8 cellular contexts compared by ENCODE assay signal in genomic region chr14:23301969-23302289, GRCh38. TPM values are rescaled to one million over a fixed set of nuclear protein-coding genes. Genes with fewer than 3 reads are reported as not detected.
DNase-seq lines count a peak whose midpoint lies in the region; ATAC-seq and TF ChIP-seq lines count a peak whose summit lies in the region.

No MANE protein-coding gene starts in this region.

- H3K9me3 ChIP-seq in neural cell (ENCODE audit: low read length), result no peaks in the 10 kb centered on the region

- H3K4me2 ChIP-seq in neural cell (ENCODE audit: low read length), result peak overlapping the region; percentile 64

- no peaks in the 10 kb centered on the region for H3K27me3 ChIP-seq in neural cell (ENCODE audit: insufficient read depth, low read depth, low read length)

- ATAC-seq in GM21737 (IDR thresholded peaks at IDR 0.05; ENCODE audit: unreplicated experiment), result peak; percentile 4

- TF ChIP-seq CTCF in NB4 (IDR thresholded peaks at IDR 0.05; ENCODE audit: low read depth, low read length) (no peak), neural cell (IDR thresholded peaks at IDR 0.05; ENCODE audit: poor library complexity, severe bottlenecking) (no peak), GM20000 (IDR thresholded peaks at IDR 0.05; ENCODE audit: extremely low read depth, missing control alignments) (no peak)

- DNase-seq in NB4 (ENCODE audit: low read depth), result no peak
- peak; percentile 58 for DNase-seq in effector CD4-positive, alpha-beta T cell
- DNase-seq in NOMO-1 treated with DMSO at 0.1 percent for 48 hours (lab: John Stamatoyannopoulos, UW; ENCODE audit: unreplicated experiment), result no peak
- no peak for DNase-seq in HuH-7.5 (ENCODE audit: low spot score)
- DNase-seq in GM20000 (ENCODE audit: low spot score), result no peak

- TF ChIP-seq POLR2A in GM10847 (IDR thresholded peaks at IDR 0.05; ENCODE audit: extremely low read depth, insufficient read length), result peak; percentile 64
- peak; percentile 89 for TF ChIP-seq POLR2A in NB4 (IDR thresholded peaks at IDR 0.05; ENCODE audit: extremely low read depth, insufficient read length)

- peaks cover 18% of the 10 kb centered on the region for H3K79me2 ChIP-seq in neural cell (replicated peaks; ENCODE audit: insufficient read depth, low read length)

- no peaks in the 10 kb centered on the region for H4K20me1 ChIP-seq in neural cell (ENCODE audit: insufficient read depth)

- H3K27ac ChIP-seq in neural cell (ENCODE audit: low read length), result peak overlapping the region; percentile 95

- TF ChIP-seq EP300 in neural cell (conservative IDR thresholded peaks at IDR 0.05; ENCODE audit: poor library complexity, severe bottlenecking), result no peak

- H2AFZ ChIP-seq in neural cell (ENCODE audit: low read depth, low read length), result peak overlapping the region; percentile 73

- peak overlapping the region; percentile 77 for H3K4me3 ChIP-seq in NB4 (ENCODE audit: low read depth, low read length)
- H3K4me3 ChIP-seq in neural cell (ENCODE audit: low read length), result peak overlapping the region; percentile 98

- H3K36me3 ChIP-seq in neural cell (ENCODE audit: insufficient read depth, low read length), result no peaks in the 10 kb centered on the region

- no peak for TF ChIP-seq RAD21 in neural cell (conservative IDR thresholded peaks at IDR 0.05)

- H3F3A ChIP-seq in neural cell (ENCODE audit: insufficient read depth, low read length, poor library complexity, severe bottlenecking), result peaks cover 13% of the 10 kb centered on the region

- H3K9ac ChIP-seq in neural cell (ENCODE audit: low read length), result peak overlapping the region; percentile 96

- H3K9me2 ChIP-seq in neural cell (ENCODE audit: insufficient read depth, low read length), result no peaks in the 10 kb centered on the region

TF ChIP-seq in neural cell, 6 proteins besides CTCF, POLR2A, EP300 and RAD21:
- no peak for TF ChIP-seq REST (IDR thresholded peaks at IDR 0.05; ENCODE audit: borderline replicate concordance)
- TF ChIP-seq POLR2AphosphoS5 (IDR thresholded peaks at IDR 0.05), result peak; percentile 93
- no peak for TF ChIP-seq SMC3 (conservative IDR thresholded peaks at IDR 0.05; ENCODE audit: poor library complexity)
- no peak for TF ChIP-seq EZH2 (IDR thresholded peaks at IDR 0.05; ENCODE audit: borderline replicate concordance, insufficient read depth, low read length, poor library complexity, severe bottlenecking)
- TF ChIP-seq TAF1 (IDR thresholded peaks at IDR 0.05; ENCODE audit: low read depth), result no peak
- TF ChIP-seq MXI1 (conservative IDR thresholded peaks at IDR 0.05; ENCODE audit: poor library complexity, severe bottlenecking), result peak; percentile 85

RNA-seq across cellular contexts. Expression of gene PPP1R3E, which starts 0.7 kb away (rescaled TPM):
- polyA plus RNA-seq in neural cell, result 16.1 and 17.2 TPM in 2 replicates
- polyA minus RNA-seq in neural cell, result 11.7 and 13.9 TPM in 2 replicates

RNA-seq across cellular contexts. Expression of gene BCL2L2, which starts 4.7 kb away (rescaled TPM):
- 35.8 and 50.8 TPM in 2 replicates for polyA plus RNA-seq in neural cell
- polyA minus RNA-seq in neural cell, result 16.8 and 24.8 TPM in 2 replicates

RNA-seq across cellular contexts. Expression of gene HOMEZ, which starts 16.0 kb away (rescaled TPM):
- 4.4 and 6.6 TPM in 2 replicates for polyA plus RNA-seq in neural cell
- polyA minus RNA-seq in neural cell, result 9.0 and 9.4 TPM in 2 replicates

RNA-seq across cellular contexts. Expression of gene PABPN1, which starts 19.3 kb away (rescaled TPM):
- 431 and 532 TPM in 2 replicates for polyA plus RNA-seq in neural cell
- 80.8 and 103 TPM in 2 replicates for polyA minus RNA-seq in neural cell

RNA-seq across cellular contexts. Expression of gene SLC22A17, which starts 50.8 kb away (rescaled TPM):
- 182 and 201 TPM in 2 replicates for polyA plus RNA-seq in neural cell
- 136 and 168 TPM in 2 replicates for polyA minus RNA-seq in neural cell
